In genomic region chr1:30962609-30963508, GRCh38 we compare ENCODE assay signal across 17 cellular contexts. TPM values are rescaled to one million over a fixed set of nuclear protein-coding genes. Genes with fewer than 3 reads are reported as not detected.
DNase-seq lines count a peak whose midpoint lies in the region; ATAC-seq and TF ChIP-seq lines count a peak whose summit lies in the region.
"Had no signal": no experiment of that assay in that cellular context is flagged by ENCODE, and none has a peak within 500 bp of the region (broad histone marks: within the 10 kb centered on the region; RNA-seq: fewer than 3 reads in every experiment).

No MANE protein-coding gene starts in this region.

- no peak for TF ChIP-seq POLR2A in IMR-90 (IDR thresholded peaks at IDR 0.05; ENCODE audit: low read depth, low read length)

- H3K9me3 ChIP-seq in IMR-90 (ENCODE audit: control insufficient read depth, insufficient read depth, low read length): no peaks in the 10 kb centered on the region
- H3K9me3 ChIP-seq: Caco-2, HAP-1, stomach had no signal

- peaks cover 33% of the 10 kb centered on the region for H3K4me1 Mint-ChIP-seq in glutamatergic neuron (ENCODE audit: low read depth, unreplicated experiment)
- H3K4me1 Mint-ChIP-seq in stimulated activated memory B cell treated with anti-CD40 and anti-IgM and Interleukin-4, amounts not matched to agents 10 μg/mL and 1 μg/mL and 100 μg/mL, for 72 hours: peaks cover 15% of the 10 kb centered on the region

- peaks cover 8% of the 10 kb centered on the region for H3K9me3 Mint-ChIP-seq in glutamatergic neuron (ENCODE audit: unreplicated experiment)
- no peaks in the 10 kb centered on the region for H3K9me3 Mint-ChIP-seq in stimulated activated memory B cell treated with anti-CD40 and anti-IgM and Interleukin-4, amounts not matched to agents 10 μg/mL and 1 μg/mL and 100 μg/mL, for 72 hours

- no peak overlapping the region for H3K4me2 ChIP-seq in IMR-90 (ENCODE audit: low read depth, low read length)

- 82% methylated on average over 2 of the region's 6 CpGs; no CpG with 5 or more reads in 1 of the 2 experiments for whole genome bisulfite sequencing in IMR-90 (ENCODE audit: extremely low coverage in 2 of 2, insufficient read length in 1 of 2), 2 experiments

- in situ Hi-C loops in IMR-90 (cut with MboI; ENCODE audit: low sequenced_read_pairs): no loop called here

- H3K4me3 Mint-ChIP-seq in glutamatergic neuron (ENCODE audit: unreplicated experiment): no peak overlapping the region
- H3K4me3 Mint-ChIP-seq in stimulated activated memory B cell treated with anti-CD40 and anti-IgM and Interleukin-4, amounts not matched to agents 10 μg/mL and 1 μg/mL and 100 μg/mL, for 72 hours: no peak overlapping the region

- H3K23ac ChIP-seq in IMR-90 (ENCODE audit: low read depth, low read length): no peak overlapping the region

- intact Hi-C loops in Right ventricle myocardium superior (cut with DNase I) (no loop called here), left cardiac atrium (cut with DNase I) (no loop called here), IMR-90 (cut with micrococcal nuclease) (no loop called here)

- peaks cover 29% of the 10 kb centered on the region for H3K36me3 ChIP-seq in IMR-90 (ENCODE audit: control insufficient read depth, insufficient read depth, low read length)

- ATAC-seq in Right ventricle myocardium superior (ENCODE audit: poor library complexity) (peak; percentile 20), left cardiac atrium (no peak), IMR-90 (ENCODE audit: low read depth) (no peak)
- ATAC-seq in stimulated activated memory B cell treated with anti-CD40 and anti-IgM and Interleukin-4, amounts not matched to agents 10 μg/mL and 1 μg/mL and 100 μg/mL, for 72 hours: no peak

- no peak overlapping the region for H3K18ac ChIP-seq in IMR-90 (ENCODE audit: low read depth, low read length)

- CTCF ChIA-PET in IMR-90 (lab: Yijun Ruan, JAX): no interaction called here

- H4K20me1 ChIP-seq in IMR-90 (ENCODE audit: insufficient read depth, low read length): peaks cover 18% of the 10 kb centered on the region; the same call in 1 of the 2 replicates

- peaks cover 6% of the 10 kb centered on the region for H3K27me3 Mint-ChIP-seq in glutamatergic neuron (ENCODE audit: unreplicated experiment)
- no peaks in the 10 kb centered on the region for H3K27me3 Mint-ChIP-seq in stimulated activated memory B cell treated with anti-CD40 and anti-IgM and Interleukin-4, amounts not matched to agents 10 μg/mL and 1 μg/mL and 100 μg/mL, for 72 hours

- no peak overlapping the region for H3K4me3 ChIP-seq in IMR-90 (ENCODE audit: insufficient read depth, low read depth, low read length)
- H3K4me3 ChIP-seq: HAP-1, stomach had no signal

- no peak overlapping the region for H2AK9ac ChIP-seq in IMR-90 (replicated peaks; ENCODE audit: low read depth, low read length, poor library complexity)

- H2BK5ac ChIP-seq in IMR-90 (ENCODE audit: low read depth, low read length, poor library complexity, severe bottlenecking): peak overlapping the region; percentile 3

- no peak for DNase-seq in Right ventricle myocardium superior
- DNase-seq in left cardiac atrium: no peak
- DNase-seq in IMR-90: no peak
- no peak for DNase-seq in glutamatergic neuron
- DNase-seq in LoVo (ENCODE audit: low spot score): no peak
- no peak for DNase-seq in NCI-H1105 treated with DMSO at 0.1 percent for 48 hours (lab: John Stamatoyannopoulos, UW)
- no peak for DNase-seq in activated CD8-positive, alpha-beta memory T cell treated with anti-CD3 and anti-CD28 coated beads, Interleukin-2, amount 50 U/mL, for 4 hours
- DNase-seq: activated gamma-delta T cell, Caco-2, mammary epithelial cell, NCI-H2081, NCI-H82, nucleus accumbens, small intestine, stomach had no signal

- no peaks in the 10 kb centered on the region for H3K36me3 Mint-ChIP-seq in glutamatergic neuron (ENCODE audit: unreplicated experiment)
- H3K36me3 Mint-ChIP-seq in stimulated activated memory B cell treated with anti-CD40 and anti-IgM and Interleukin-4, amounts not matched to agents 10 μg/mL and 1 μg/mL and 100 μg/mL, for 72 hours: peaks cover 72% of the 10 kb centered on the region

- H3K4me1 ChIP-seq in IMR-90 (ENCODE audit: control insufficient read depth, insufficient read depth, low read length): peaks cover 9% of the 10 kb centered on the region
- H3K4me1 ChIP-seq: Caco-2, HAP-1 had no signal

- no peak overlapping the region for H4K91ac ChIP-seq in IMR-90 (ENCODE audit: insufficient read depth, low read depth, low read length)

- no peak overlapping the region for H2AK5ac ChIP-seq in IMR-90 (ENCODE audit: low read depth, low read length)

- no peak overlapping the region for H2BK20ac ChIP-seq in IMR-90 (ENCODE audit: low read depth, low read length)

- H3K27ac ChIP-seq in IMR-90 (ENCODE audit: insufficient read depth, low read length): no peak overlapping the region
- H3K27ac ChIP-seq: stomach had no signal

- TF ChIP-seq CTCF in IMR-90 (conservative IDR thresholded peaks at IDR 0.05; ENCODE audit: low read depth, low read length) (no peak), glutamatergic neuron (IDR thresholded peaks at IDR 0.05; ENCODE audit: partially characterized antibody, unreplicated experiment) (no peak)

- peaks cover 17% of the 10 kb centered on the region for H3K9me1 ChIP-seq in IMR-90 (ENCODE audit: insufficient read depth, low read length)

- H3K14ac ChIP-seq in IMR-90 (replicated peaks; ENCODE audit: low read depth, low read length): no peak overlapping the region

- H4K8ac ChIP-seq in IMR-90 (ENCODE audit: low read depth in 2 of 2, low read length in 2 of 2): no peak overlapping the region

- POLR2A ChIA-PET in IMR-90 (lab: Charles Lee; ENCODE audit: unreplicated experiment): no interaction called here

- H3K56ac ChIP-seq in IMR-90 (ENCODE audit: extremely low read depth, insufficient read depth, low read length): no peak overlapping the region

- H3K9ac ChIP-seq in IMR-90 (ENCODE audit: low read depth, low read length): no peak overlapping the region

- H3K27ac Mint-ChIP-seq in glutamatergic neuron (ENCODE audit: unreplicated experiment): peak overlapping the region; percentile 60
- H3K27ac Mint-ChIP-seq in stimulated activated memory B cell treated with anti-CD40 and anti-IgM and Interleukin-4, amounts not matched to agents 10 μg/mL and 1 μg/mL and 100 μg/mL, for 72 hours: peak overlapping the region; percentile 28

- H3K27me3 ChIP-seq in IMR-90 (ENCODE audit: control insufficient read depth, insufficient read depth, low read length): no peaks in the 10 kb centered on the region
- H3K27me3 ChIP-seq: stomach had no signal

- dilution Hi-C loops in IMR-90 (cut with HindIII; ENCODE audit: low sequenced_read_pairs, unreplicated experiment): no loop called here

- TF ChIP-seq RAD21 in IMR-90 (IDR thresholded peaks at IDR 0.05; ENCODE audit: low read length): no peak

- H4K5ac ChIP-seq in IMR-90 (ENCODE audit: low read depth, low read length): no peak overlapping the region

- no peak overlapping the region for H2BK120ac ChIP-seq in IMR-90 (ENCODE audit: low read depth, low read length)

- H3K79me1 ChIP-seq in IMR-90 (ENCODE audit: low read depth in 1 of 2, low read length in 2 of 2): peaks cover 41 to 69% of the 10 kb centered on the region in 2 experiments

- BruUV-seq in IMR-90 (replicated peaks; lab: Mats Ljungman, UMichigan): no TSS peak

- no peak overlapping the region for H2AFZ ChIP-seq in IMR-90 (replicated peaks; ENCODE audit: low read length, poor library complexity)

- no peak overlapping the region for H3K4ac ChIP-seq in IMR-90 (ENCODE audit: low read depth, low read length)

- H2BK15ac ChIP-seq in IMR-90 (ENCODE audit: low read depth, low read length): no peak overlapping the region

TF ChIP-seq in IMR-90, 13 proteins besides CTCF, POLR2A, EP300 and RAD21:
- TF ChIP-seq CEBPB (IDR thresholded peaks at IDR 0.05; ENCODE audit: low read depth, low read length): peak; percentile 86
- no peak for TF ChIP-seq CHD1 (IDR thresholded peaks at IDR 0.05; ENCODE audit: low read depth, low read length)

RNA-seq across cellular contexts. Expression of gene SDC3, which starts 54.3 kb away (rescaled TPM):
- total RNA-seq in Right ventricle myocardium superior (19.9 TPM), left cardiac atrium (10 to 100 TPM; 38.8 to 39.3 TPM), IMR-90 (2012; rRNA removed) (13.1 and 14.2 TPM in 2 replicates), glutamatergic neuron (ENCODE audit: unreplicated experiment) (41.7 TPM)
- polyA plus RNA-seq in IMR-90 (2012; rRNA removed): 71.5 and 75.7 TPM in 2 replicates
- 47.3 and 81.5 TPM in 2 replicates for polyA plus RNA-seq in IMR-90 (2012; cell fraction: cytosol; rRNA removed)
- polyA plus RNA-seq in IMR-90 (2012; cell fraction: nucleus; rRNA removed; ENCODE audit: low replicate concordance): 36.2 and 50.9 TPM in 2 replicates
